In genomic region chr3:45907769-45908705, GRCh38 we compare ENCODE assay signal across 15 cellular contexts. TPM values are rescaled to one million over a fixed set of nuclear protein-coding genes. Genes with fewer than 3 reads are reported as not detected.
DNase-seq lines count a peak whose midpoint lies in the region; ATAC-seq and TF ChIP-seq lines count a peak whose summit lies in the region.
"Had no signal": no experiment of that assay in that cellular context is flagged by ENCODE, and none has a peak within 500 bp of the region (broad histone marks: within the 10 kb centered on the region; RNA-seq: fewer than 3 reads in every experiment).

No MANE protein-coding gene starts in this region.

- peaks cover 5% of the 10 kb centered on the region for H3K27me3 Mint-ChIP-seq in CD4-positive, CD25-positive, alpha-beta regulatory T cell
- H3K27me3 Mint-ChIP-seq in naive thymus-derived CD8-positive, alpha-beta T cell, result peaks cover 0 to 5% (median 3%) of the 10 kb centered on the region in 5 donors

- H3K9me3 Mint-ChIP-seq in CD4-positive, CD25-positive, alpha-beta regulatory T cell, result peaks cover 0 to 2% (median 0%) of the 10 kb centered on the region in 7 donors
- peaks cover 0 to 1% (median 0%) of the 10 kb centered on the region in 9 donors for H3K9me3 Mint-ChIP-seq in naive thymus-derived CD8-positive, alpha-beta T cell

- peak overlapping the region; percentile 19 for H3K27ac ChIP-seq in CD4-positive, CD25-positive, alpha-beta regulatory T cell (ENCODE audit: insufficient read depth, low read length, poor library complexity, severe bottlenecking)
- H3K27ac ChIP-seq: parathyroid adenoma, tibial artery had no signal

- H3K36me3 Mint-ChIP-seq in CD4-positive, CD25-positive, alpha-beta regulatory T cell, result peaks cover 24% of the 10 kb centered on the region
- H3K36me3 Mint-ChIP-seq in naive thymus-derived CD8-positive, alpha-beta T cell, result peaks cover 4 to 12% (median 7%) of the 10 kb centered on the region in 3 donors

- no peaks in the 10 kb centered on the region for H3K9me3 ChIP-seq in CD4-positive, CD25-positive, alpha-beta regulatory T cell (ENCODE audit: control insufficient read depth in 2 of 2, low read length in 2 of 2)
- H3K9me3 ChIP-seq: tibial artery had no signal

- H3K4me1 Mint-ChIP-seq in CD4-positive, CD25-positive, alpha-beta regulatory T cell, result peaks cover 6 to 32% (median 20%) of the 10 kb centered on the region in 4 donors
- peaks cover 20 to 56% (median 20%) of the 10 kb centered on the region in 4 donors for H3K4me1 Mint-ChIP-seq in naive thymus-derived CD8-positive, alpha-beta T cell

- POLR2A ChIA-PET in naive thymus-derived CD8-positive, alpha-beta T cell (lab: Charles Lee), result interaction anchor here (0.5 to 0.9 kb wide), 2 partner anchors 30 to 471 kb away, joined by 3 to 5 read pairs; no protein-coding TSS in a partner anchor

- H3K27ac Mint-ChIP-seq in CD4-positive, CD25-positive, alpha-beta regulatory T cell, result peak overlapping the region; percentile 49 to 96 (median 50)
- H3K27ac Mint-ChIP-seq in naive thymus-derived CD8-positive, alpha-beta T cell, result peak overlapping the region in 5 of 10 donors; percentile 5 to 33 (median 19)

- no peaks in the 10 kb centered on the region for H3K27me3 ChIP-seq in CD4-positive, CD25-positive, alpha-beta regulatory T cell (ENCODE audit: control insufficient read depth, insufficient read depth, low read length)
- H3K27me3 ChIP-seq: tibial artery had no signal

- peaks cover 18% of the 10 kb centered on the region for H3K4me1 ChIP-seq in CD4-positive, CD25-positive, alpha-beta regulatory T cell (ENCODE audit: control insufficient read depth, insufficient read depth, low read length, poor library complexity, severe bottlenecking)
- H3K4me1 ChIP-seq: parathyroid adenoma had no signal

- H3K4me3 ChIP-seq in CD4-positive, CD25-positive, alpha-beta regulatory T cell (ENCODE audit: low read depth, low read length), result peak overlapping the region; percentile 4
- H3K4me3 ChIP-seq in Jurkat, Clone E6-1 (ENCODE audit: low read length), result peak overlapping the region; percentile 23
- no peak overlapping the region for H3K4me3 ChIP-seq in cardiac fibroblast (replicated peaks in 1 of 2; ENCODE audit: low read depth in 2 of 2, low read length in 2 of 2)
- H3K4me3 ChIP-seq: tibial artery had no signal

- TF ChIP-seq CTCF in cardiac fibroblast (IDR thresholded peaks at IDR 0.05; ENCODE audit: low read depth, low read length), result no peak

- peak; percentile 81 to 85 for ATAC-seq in CD4-positive, CD25-positive, alpha-beta regulatory T cell (ENCODE audit: low read depth in 2 of 2)
- peak; percentile 60 to 85 for ATAC-seq in naive thymus-derived CD8-positive, alpha-beta T cell
- ATAC-seq in HG02973 (IDR thresholded peaks at IDR 0.05; ENCODE audit: unreplicated experiment) (no peak), HG03378 (IDR thresholded peaks at IDR 0.05; ENCODE audit: unreplicated experiment) (no peak)
- ATAC-seq: left colon had no signal

- H3K4me3 Mint-ChIP-seq in CD4-positive, CD25-positive, alpha-beta regulatory T cell, result peak overlapping the region in 3 of 4 donors; percentile 25 to 50 (median 36)
- peak overlapping the region in 8 of 10 donors; percentile 0 to 41 (median 14) for H3K4me3 Mint-ChIP-seq in naive thymus-derived CD8-positive, alpha-beta T cell

- H3K36me3 ChIP-seq in CD4-positive, CD25-positive, alpha-beta regulatory T cell (ENCODE audit: control insufficient read depth, insufficient read depth, low read length), result peaks cover 6% of the 10 kb centered on the region

- DNase-seq in CD4-positive, CD25-positive, alpha-beta regulatory T cell, result peak in 2 of 3 donors; percentile 28 to 81
- peak; percentile 69 for DNase-seq in Jurkat, Clone E6-1 (ENCODE audit: low read depth, low spot score)
- DNase-seq in cardiac fibroblast (ENCODE audit: low read depth in 2 of 2), result peak; percentile 22 to 68
- DNase-seq in naive thymus-derived CD8-positive, alpha-beta T cell, result peak in 3 of 10 donors; percentile 21 to 30 (median 22)
- no peak for DNase-seq in NCI-H2171 (lab: John Stamatoyannopoulos, UW)
- DNase-seq: activated CD4-positive, CD25-positive, alpha-beta regulatory T cell treated with anti-CD3 and anti-CD28 coated beads, Interleukin-2, amount 50 U/mL, for 72 hours; DMS153; left colon; NCI-H1092; NCI-H526 treated with DMSO at 0.1 percent for 48 hours; SIG-M5; tibial artery had no signal

RNA-seq across cellular contexts. Expression of gene CCR9, which starts 21.7 kb away (rescaled TPM):
- total RNA-seq in CD4-positive, CD25-positive, alpha-beta regulatory T cell, result not detected
- polyA plus RNA-seq in CD4-positive, CD25-positive, alpha-beta regulatory T cell, result 10 to 100 TPM in 3 of 4 donors, 1 to 10 TPM in 1; 5.6 to 16.7 (median 11.3) TPM
- polyA plus RNA-seq in Jurkat, Clone E6-1 (2012; ENCODE audit: insufficient read depth, insufficient read length), result 1.5 TPM
- 1 to 10 TPM; 1.9 to 2.0 TPM for total RNA-seq in naive thymus-derived CD8-positive, alpha-beta T cell
- polyA plus RNA-seq in naive thymus-derived CD8-positive, alpha-beta T cell, result under 1 TPM in 2 of 3 donors, not detected in 1; 0.33 to 0.49 TPM

RNA-seq across cellular contexts. Expression of gene CXCR6, which starts 35.2 kb away (rescaled TPM):
- 23.7 TPM for total RNA-seq in CD4-positive, CD25-positive, alpha-beta regulatory T cell
- 10 to 100 TPM; 23.7 to 40.3 (median 30.0) TPM for polyA plus RNA-seq in CD4-positive, CD25-positive, alpha-beta regulatory T cell
- 0.38 TPM for polyA plus RNA-seq in Jurkat, Clone E6-1 (2012; ENCODE audit: insufficient read depth, insufficient read length)
- total RNA-seq in naive thymus-derived CD8-positive, alpha-beta T cell, result under 1 TPM; 0.25 to 0.34 TPM
- polyA plus RNA-seq in naive thymus-derived CD8-positive, alpha-beta T cell, result 1 to 10 TPM in 1 of 3 donors, under 1 TPM in 2; 0.42 to 9.3 (median 0.80) TPM

Comparison
In these comparisons a context has a peak if more than half of its experiments do, and no peak if none do; other contexts are left out.
1. ATAC-seq: peak in CD4-positive, CD25-positive, alpha-beta regulatory T cell (2 of 2) and naive thymus-derived CD8-positive, alpha-beta T cell (2 of 2); none in HG02973 (single experiment) and HG03378 (single experiment).
2. H3K4me3 ChIP-seq: peak in CD4-positive, CD25-positive, alpha-beta regulatory T cell (single experiment) and Jurkat, Clone E6-1 (single experiment); none in cardiac fibroblast (0 of 2).
3. RNA of gene CXCR6, which starts 35.2 kb away (total RNA-seq): 23.7 TPM in CD4-positive, CD25-positive, alpha-beta regulatory T cell (single experiment); 0.25 to 0.34 TPM in naive thymus-derived CD8-positive, alpha-beta T cell; every median in the first group is over 10 times any median in the second.